Comparison of ENCODE assay signal across 1 cellular context in genomic region chr18:79321625-79322024, GRCh38.
TF ChIP-seq lines count a peak whose summit lies in the region.

No MANE protein-coding gene starts in this region.

TF ChIP-seq in GM23338, 12 proteins besides CTCF, POLR2A, EP300 and RAD21 (continued from another document):
- TF ChIP-seq ZNF462 (CRISPR knock-in tag; IDR thresholded peaks at IDR 0.05) (no peak), NANOG (IDR thresholded peaks at IDR 0.05; ENCODE audit: borderline replicate concordance) (no peak), JUNB (IDR thresholded peaks at IDR 0.05; ENCODE audit: unreplicated experiment) (no peak), EZH2 (IDR thresholded peaks at IDR 0.05; ENCODE audit: low read depth, unreplicated experiment) (no peak), CREB1 (CRISPR knock-in tag; IDR thresholded peaks at IDR 0.05; ENCODE audit: low read depth) (no peak), STAT1 (IDR thresholded peaks at IDR 0.05; ENCODE audit: unreplicated experiment) (no peak), ZNF114 (CRISPR knock-in tag; IDR thresholded peaks at IDR 0.05) (no peak), ETS1 (IDR thresholded peaks at IDR 0.05) (no peak), POLR2AphosphoS5 (IDR thresholded peaks at IDR 0.05; ENCODE audit: low read depth) (no peak)
